ENCODE assay signal across 20 cellular contexts in genomic region chr17:21707131-21707530, GRCh38. TPM values are rescaled to one million over a fixed set of nuclear protein-coding genes. Genes with fewer than 3 reads are reported as not detected.
"Had no signal": no experiment of that assay in that cellular context is flagged by ENCODE, and none has a peak within 500 bp of the region (broad histone marks: within the 10 kb centered on the region; RNA-seq: fewer than 3 reads in every experiment).

No MANE protein-coding gene starts in this region.

RNA-seq across cellular contexts. Expression of gene KCNJ18, which starts 14.8 kb away (rescaled TPM):
- total RNA-seq: myocyte; naive thymus-derived CD8-positive, alpha-beta T cell; natural killer cell treated with Interleukin-12 subunit alpha and Interleukin-12 subunit beta and Interleukin-15 and Interleukin-18, amount 100 ng/mL, for 72 hours; neural crest cell; omental fat pad; pancreas; posterior vena cava; prostate gland; pulmonary artery endothelial cell; right atrium auricular region; smooth muscle cell; stomach; subcutaneous adipose tissue; temporal lobe; thoracic aorta; thyroid gland; tibial nerve; upper lobe of left lung; ureter; vagina had no signal
- polyA plus RNA-seq: naive thymus-derived CD8-positive, alpha-beta T cell; pancreas; smooth muscle cell; stomach had no signal
